ENCODE assay signal across 8 cellular contexts in the genomic region with DNA sequence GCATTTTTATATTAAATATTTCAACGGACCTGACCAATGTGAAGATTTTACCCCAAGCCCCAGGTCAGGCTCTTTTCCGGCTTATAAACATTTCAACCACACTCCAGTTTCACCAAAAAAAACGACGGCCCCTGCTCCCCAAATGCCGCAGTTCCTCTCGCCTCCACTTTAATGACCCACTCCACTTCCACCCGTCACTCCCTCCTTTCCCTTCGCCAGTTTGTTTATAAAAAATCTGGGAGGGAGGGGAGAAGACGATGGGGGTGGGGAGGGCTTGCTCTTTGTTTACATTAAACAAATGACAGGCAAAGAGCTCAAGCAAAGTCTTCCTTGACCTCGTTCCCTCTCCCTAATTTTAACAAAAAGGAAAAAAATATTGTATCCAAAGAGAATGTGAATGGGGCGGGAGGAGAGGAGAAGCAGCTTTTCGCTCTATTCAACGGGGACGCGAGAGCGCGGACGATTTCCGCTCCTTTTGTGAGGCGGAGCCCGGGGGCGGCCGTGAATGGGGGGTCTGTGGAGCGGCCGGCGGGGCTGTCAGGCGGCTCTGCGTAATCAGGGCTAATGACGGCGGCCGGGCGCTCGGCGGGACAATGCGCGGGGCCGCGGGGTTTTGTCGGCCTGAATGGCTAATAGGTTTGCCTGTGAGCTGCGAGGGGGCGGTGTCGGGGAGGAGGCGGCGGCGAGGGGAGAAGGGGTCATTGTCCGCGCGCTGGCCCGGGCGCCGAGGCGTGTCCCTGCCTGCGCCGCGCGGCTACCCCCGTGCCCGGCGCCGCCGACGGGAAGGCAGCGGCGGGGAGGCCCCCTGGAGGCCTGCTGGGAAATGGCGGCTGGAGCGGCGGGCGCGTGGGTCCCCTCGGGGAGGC. TPM values are rescaled to one million over a fixed set of nuclear protein-coding genes. Genes with fewer than 3 reads are reported as not detected.
DNase-seq lines count a peak whose midpoint lies in the region; ATAC-seq lines count a peak whose summit lies in the region.

No MANE protein-coding gene starts in this region.

- H3K4me3 ChIP-seq in iPS-11a (ENCODE audit: low read depth, low read length), result peak overlapping the region; percentile 35

- H3K27ac Mint-ChIP-seq in activated naive CD4-positive, alpha-beta T cell treated with anti-CD3 and anti-CD28 coated beads for 36 hours, result no peak overlapping the region
- no peak overlapping the region for H3K27ac Mint-ChIP-seq in activated CD8-positive, alpha-beta memory T cell treated with anti-CD3 and anti-CD28 coated beads, Interleukin-2, amount 10 ng/mL, durations not matched to agents 7 days and 5 days
- no peak overlapping the region for H3K27ac Mint-ChIP-seq in stimulated activated naive CD8-positive, alpha-beta T cell treated with anti-CD3 and anti-CD28 coated beads, Interleukin-15, amount 100 ng/mL, for 72 hours

- CTCF ChIA-PET in activated naive CD4-positive, alpha-beta T cell treated with anti-CD3 and anti-CD28 coated beads for 36 hours (lab: Charles Lee), result no interaction called here
- CTCF ChIA-PET in activated CD8-positive, alpha-beta memory T cell treated with anti-CD3 and anti-CD28 coated beads, Interleukin-2, amount 10 ng/mL, durations not matched to agents 7 days and 5 days (lab: Charles Lee), result interaction anchor here (1.7 kb wide), 1 partner anchor 184 kb away, joined by 4 read pairs; no protein-coding TSS in a partner anchor

- H3K4me1 Mint-ChIP-seq in activated naive CD4-positive, alpha-beta T cell treated with anti-CD3 and anti-CD28 coated beads for 36 hours (ENCODE audit: low read depth), result peaks cover 22% of the 10 kb centered on the region
- peaks cover 8% of the 10 kb centered on the region for H3K4me1 Mint-ChIP-seq in activated CD8-positive, alpha-beta memory T cell treated with anti-CD3 and anti-CD28 coated beads, Interleukin-2, amount 10 ng/mL, durations not matched to agents 7 days and 5 days
- H3K4me1 Mint-ChIP-seq in stimulated activated naive CD8-positive, alpha-beta T cell treated with anti-CD3 and anti-CD28 coated beads, Interleukin-15, amount 100 ng/mL, for 72 hours, result peaks cover 35% of the 10 kb centered on the region

- no peaks in the 10 kb centered on the region for H3K36me3 Mint-ChIP-seq in activated naive CD4-positive, alpha-beta T cell treated with anti-CD3 and anti-CD28 coated beads for 36 hours (ENCODE audit: low read depth)
- H3K36me3 Mint-ChIP-seq in activated CD8-positive, alpha-beta memory T cell treated with anti-CD3 and anti-CD28 coated beads, Interleukin-2, amount 10 ng/mL, durations not matched to agents 7 days and 5 days, result peaks cover 3% of the 10 kb centered on the region

- peaks cover 65% of the 10 kb centered on the region for H3K27me3 Mint-ChIP-seq in activated naive CD4-positive, alpha-beta T cell treated with anti-CD3 and anti-CD28 coated beads for 36 hours (ENCODE audit: low read depth)
- H3K27me3 Mint-ChIP-seq in activated CD8-positive, alpha-beta memory T cell treated with anti-CD3 and anti-CD28 coated beads, Interleukin-2, amount 10 ng/mL, durations not matched to agents 7 days and 5 days, result peaks cover 76% of the 10 kb centered on the region
- peaks cover 78% of the 10 kb centered on the region for H3K27me3 Mint-ChIP-seq in stimulated activated naive CD8-positive, alpha-beta T cell treated with anti-CD3 and anti-CD28 coated beads, Interleukin-15, amount 100 ng/mL, for 72 hours

- ATAC-seq in activated CD8-positive, alpha-beta memory T cell treated with anti-CD3 and anti-CD28 coated beads, Interleukin-2, amount 10 ng/mL, durations not matched to agents 7 days and 5 days, result no peak
- peak; percentile 81 for ATAC-seq in stimulated activated naive CD8-positive, alpha-beta T cell treated with anti-CD3 and anti-CD28 coated beads, Interleukin-15, amount 100 ng/mL, for 72 hours
- ATAC-seq in HG02678 (IDR thresholded peaks at IDR 0.05; ENCODE audit: unreplicated experiment) (no peak), HG03135 (IDR thresholded peaks at IDR 0.05; ENCODE audit: unreplicated experiment) (no peak)

- H3K4me3 Mint-ChIP-seq in activated naive CD4-positive, alpha-beta T cell treated with anti-CD3 and anti-CD28 coated beads for 36 hours, result peak overlapping the region; percentile 49
- peak overlapping the region; percentile 5 for H3K4me3 Mint-ChIP-seq in activated CD8-positive, alpha-beta memory T cell treated with anti-CD3 and anti-CD28 coated beads, Interleukin-2, amount 10 ng/mL, durations not matched to agents 7 days and 5 days
- H3K4me3 Mint-ChIP-seq in stimulated activated naive CD8-positive, alpha-beta T cell treated with anti-CD3 and anti-CD28 coated beads, Interleukin-15, amount 100 ng/mL, for 72 hours, result peak overlapping the region; percentile 73 to 78

- intact Hi-C loops in activated naive CD4-positive, alpha-beta T cell treated with anti-CD3 and anti-CD28 coated beads for 36 hours (cut with micrococcal nuclease), result loop anchor here (2.0 to 5.0 kb wide), 3 partner anchors 162 to 267 kb away; a partner anchor contains a TSS

- H3K9me3 Mint-ChIP-seq in activated naive CD4-positive, alpha-beta T cell treated with anti-CD3 and anti-CD28 coated beads for 36 hours, result no peaks in the 10 kb centered on the region
- no peaks in the 10 kb centered on the region for H3K9me3 Mint-ChIP-seq in activated CD8-positive, alpha-beta memory T cell treated with anti-CD3 and anti-CD28 coated beads, Interleukin-2, amount 10 ng/mL, durations not matched to agents 7 days and 5 days (ENCODE audit: low read depth)
- no peaks in the 10 kb centered on the region for H3K9me3 Mint-ChIP-seq in stimulated activated naive CD8-positive, alpha-beta T cell treated with anti-CD3 and anti-CD28 coated beads, Interleukin-15, amount 100 ng/mL, for 72 hours

- no peak for DNase-seq in activated naive CD4-positive, alpha-beta T cell treated with anti-CD3 and anti-CD28 coated beads for 36 hours
- DNase-seq in activated naive CD4-positive, alpha-beta T cell treated with Interleukin-2 at 50 U/mL for 16 hours, result no peak
- DNase-seq in NCI-H1105 (lab: John Stamatoyannopoulos, UW), result peak; percentile 47
- no peak for DNase-seq in activated CD8-positive, alpha-beta memory T cell treated with anti-CD3 and anti-CD28 coated beads, Interleukin-2, amount 10 ng/mL, durations not matched to agents 7 days and 5 days
- DNase-seq in stimulated activated naive CD8-positive, alpha-beta T cell treated with anti-CD3 and anti-CD28 coated beads, Interleukin-15, amount 100 ng/mL, for 72 hours, result peak in 1 of 2 donors; percentile 36

RNA-seq across cellular contexts. Expression of a gene that starts 5.7 kb away (rescaled TPM):
- total RNA-seq in activated naive CD4-positive, alpha-beta T cell treated with anti-CD3 and anti-CD28 coated beads for 36 hours, result not detected
- total RNA-seq in activated CD8-positive, alpha-beta memory T cell treated with anti-CD3 and anti-CD28 coated beads, Interleukin-2, amount 10 ng/mL, durations not matched to agents 7 days and 5 days, result not detected

RNA-seq across cellular contexts. Expression of a gene that starts 28.7 kb away (rescaled TPM):
- total RNA-seq in activated naive CD4-positive, alpha-beta T cell treated with anti-CD3 and anti-CD28 coated beads for 36 hours, result not detected
- total RNA-seq in activated CD8-positive, alpha-beta memory T cell treated with anti-CD3 and anti-CD28 coated beads, Interleukin-2, amount 10 ng/mL, durations not matched to agents 7 days and 5 days, result not detected

Comparison
In these comparisons a context has a peak if more than half of its experiments do, and no peak if none do; other contexts are left out.
1. H3K4me3 Mint-ChIP-seq: peak in every context shown above with its lines; median percentile 76 in stimulated activated naive CD8-positive, alpha-beta T cell treated with anti-CD3 and anti-CD28 coated beads, Interleukin-15, amount 100 ng/mL, for 72 hours; 49 in activated naive CD4-positive, alpha-beta T cell treated with anti-CD3 and anti-CD28 coated beads for 36 hours; 5 in activated CD8-positive, alpha-beta memory T cell treated with anti-CD3 and anti-CD28 coated beads, Interleukin-2, amount 10 ng/mL, durations not matched to agents 7 days and 5 days.